1 cellular context compared by ENCODE assay signal in genomic region chr19:11767633-11768133, GRCh38.
A peak's percentile ranks its signal among the peaks of the same experiment; 100 is the strongest.
TF ChIP-seq lines count a peak whose summit lies in the region.

No MANE protein-coding gene starts in this region.

TF ChIP-seq in HepG2, 621 proteins besides CTCF, POLR2A, EP300 and RAD21 (continued from another document and continues in another):
- TF ChIP-seq ATF2 (CRISPR knock-in tag; IDR thresholded peaks at IDR 0.05) (no peak), ZNF597 (CRISPR knock-in tag; IDR thresholded peaks at IDR 0.05) (no peak), ARID2 (CRISPR knock-in tag; IDR thresholded peaks at IDR 0.05; ENCODE audit: borderline replicate concordance) (no peak), ZNF564 (CRISPR knock-in tag; IDR thresholded peaks at IDR 0.05) (peak; percentile 64; the same call in 1 of the 2 replicates), REST (IDR thresholded peaks at IDR 0.05; ENCODE audit: borderline replicate concordance in 1 of 2, low read depth in 1 of 2, low read length in 2 of 2) (peak in 1 of 2 experiments; percentile 15; a peak in 1 of 4 replicates), TGIF2 (CRISPR knock-in tag; IDR thresholded peaks at IDR 0.05) (peak; percentile 78; the same call in 1 of the 2 replicates), MTF2 (CRISPR knock-in tag; IDR thresholded peaks at IDR 0.05; ENCODE audit: borderline replicate concordance) (0 out of 2 replicates have a peak, but pooled peaks have one; percentile 72), CCAR2 (optimal IDR thresholded peaks at IDR 0.05; ENCODE audit: low read depth, low read length) (no peak), SMARCC2 (IDR thresholded peaks at IDR 0.05) (no peak), NR2F2 (IDR thresholded peaks at IDR 0.05; ENCODE audit: borderline replicate concordance, low read depth) (no peak), EHMT2 (IDR thresholded peaks at IDR 0.05; ENCODE audit: borderline replicate concordance, low read depth, low read length) (no peak), RARA (CRISPR knock-in tag; IDR thresholded peaks at IDR 0.05) (peak; percentile 47; the same call in 1 of the 2 replicates), IRF2 (CRISPR knock-in tag; IDR thresholded peaks at IDR 0.05) (peak; percentile 57; the same call in 1 of the 2 replicates), ATF5 (CRISPR knock-in tag; IDR thresholded peaks at IDR 0.05; ENCODE audit: low read depth) (no peak), ZBTB8A (CRISPR knock-in tag; IDR thresholded peaks at IDR 0.05; ENCODE audit: borderline replicate concordance, low read depth) (no peak), PRDM10 (CRISPR knock-in tag; IDR thresholded peaks at IDR 0.05; ENCODE audit: low read depth) (0 out of 2 replicates have a peak, but pooled peaks have one; percentile 50), MIER2 (CRISPR knock-in tag; IDR thresholded peaks at IDR 0.05) (no peak), NFATC3 (CRISPR knock-in tag; IDR thresholded peaks at IDR 0.05) (no peak), ISL2 (CRISPR knock-in tag; IDR thresholded peaks at IDR 0.05) (peak; percentile 52; the same call in 1 of the 2 replicates), KDM1A (CRISPR knock-in tag; IDR thresholded peaks at IDR 0.05) (no peak), MTA3 (CRISPR knock-in tag; IDR thresholded peaks at IDR 0.05) (no peak), SP4 (CRISPR knock-in tag; IDR thresholded peaks at IDR 0.05) (peak; percentile 38; the same call in 1 of the 2 replicates), DZIP1 (CRISPR knock-in tag; IDR thresholded peaks at IDR 0.05) (no peak), MEIS2 (CRISPR knock-in tag; IDR thresholded peaks at IDR 0.05) (peak; percentile 81; the same call in 1 of the 2 replicates), HOXA3 (CRISPR knock-in tag; IDR thresholded peaks at IDR 0.05) (peak; percentile 56; the same call in 1 of the 2 replicates), CENPBD1 (CRISPR knock-in tag; IDR thresholded peaks at IDR 0.05; ENCODE audit: borderline replicate concordance, low read depth) (no peak), ZFP1 (CRISPR knock-in tag; IDR thresholded peaks at IDR 0.05) (no peak), ARID5B (CRISPR knock-in tag; IDR thresholded peaks at IDR 0.05) (peak; percentile 34; the same call in 1 of the 2 replicates), KDM5B (CRISPR knock-in tag; IDR thresholded peaks at IDR 0.05; ENCODE audit: borderline replicate concordance) (no peak), MED1 (CRISPR knock-in tag; IDR thresholded peaks at IDR 0.05) (peak; percentile 47), SUZ12 (IDR thresholded peaks at IDR 0.05; ENCODE audit: low read depth, low read length) (no peak), EED (CRISPR knock-in tag; IDR thresholded peaks at IDR 0.05) (0 out of 2 replicates have a peak, but pooled peaks have one; percentile 15), ZNF263 (CRISPR knock-in tag; IDR thresholded peaks at IDR 0.05) (0 out of 2 replicates have a peak, but pooled peaks have one; percentile 44), ZBTB44 (CRISPR knock-in tag; IDR thresholded peaks at IDR 0.05) (no peak), ZBTB25 (CRISPR knock-in tag; IDR thresholded peaks at IDR 0.05) (0 out of 2 replicates have a peak, but pooled peaks have one; percentile 23), HNF4A (CRISPR knock-in tag; IDR thresholded peaks at IDR 0.05) (peak; percentile 40), ZNF720 (CRISPR knock-in tag; IDR thresholded peaks at IDR 0.05) (no peak), ZNF674 (CRISPR knock-in tag; IDR thresholded peaks at IDR 0.05; ENCODE audit: low read depth) (0 out of 2 replicates have a peak, but pooled peaks have one; percentile 65), ZNF329 (CRISPR knock-in tag; IDR thresholded peaks at IDR 0.05; ENCODE audit: low read depth) (0 out of 2 replicates have a peak, but pooled peaks have one; percentile 1), KLF16 (CRISPR knock-in tag; IDR thresholded peaks at IDR 0.05) (no peak; a peak in 1 of 4 replicates)
